ENCODE assay signal across 2 cellular contexts in the genomic region with DNA sequence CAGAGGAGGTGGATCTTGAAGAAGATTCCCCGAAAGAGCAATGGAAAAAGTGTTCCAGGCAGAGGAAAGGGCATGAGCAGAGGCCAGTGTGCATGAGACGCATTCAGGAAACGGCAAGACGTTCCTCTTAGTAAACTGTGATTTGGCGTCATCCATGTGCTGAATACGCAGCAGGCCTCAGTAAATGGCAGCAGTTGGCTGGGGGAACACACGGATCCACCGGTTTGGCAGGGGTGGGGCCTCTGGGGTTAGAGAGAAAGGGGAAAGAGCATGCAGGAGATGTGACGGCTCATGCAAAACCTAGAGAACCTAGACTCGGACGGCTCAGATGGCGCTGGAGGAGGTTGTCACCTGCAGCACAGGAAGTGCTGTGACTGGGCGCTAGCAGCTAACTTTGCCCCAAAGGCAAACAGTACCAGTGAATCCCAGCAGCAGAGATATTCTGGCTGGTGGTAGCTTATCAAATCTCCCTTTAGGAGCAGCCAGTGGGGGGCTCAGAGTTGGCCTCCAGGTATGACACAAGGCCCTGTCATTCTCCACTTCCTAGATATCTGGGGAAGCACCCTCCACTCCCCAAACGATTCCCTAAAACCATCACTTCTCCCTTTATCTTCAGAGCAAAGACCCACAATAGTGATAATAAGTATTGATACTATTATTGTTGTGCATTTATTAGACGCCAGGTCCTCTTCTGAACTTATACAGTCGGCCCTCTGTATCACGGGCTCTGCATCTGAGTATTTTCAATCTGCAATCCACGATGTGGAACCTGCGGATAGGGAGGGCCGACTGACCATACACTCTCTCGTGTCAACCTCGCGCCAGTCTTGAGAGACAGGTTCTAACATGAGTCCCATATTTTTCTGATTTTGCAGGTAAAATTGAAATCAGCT.
TF ChIP-seq lines count a peak whose summit lies in the region.

No MANE protein-coding gene starts in this region.

TF ChIP-seq in GM12878, 131 proteins besides CTCF, POLR2A, EP300 and RAD21 (continues in another document):
- TF ChIP-seq POU2F2 (IDR thresholded peaks at IDR 0.05; ENCODE audit: borderline replicate concordance, low read depth, low read length) (peak; percentile 70; the same call in 1 of the 3 replicates), BHLHE40 (IDR thresholded peaks at IDR 0.05; ENCODE audit: borderline replicate concordance in 1 of 2, low read depth in 2 of 2, low read length in 1 of 2) (peak; percentile 45 to 52; a peak in 1 of 4 replicates), IKZF1 (conservative IDR thresholded peaks at IDR 0.05) (peak; percentile 50), SPI1 (IDR thresholded peaks at IDR 0.05; ENCODE audit: borderline replicate concordance, insufficient read depth, low read depth, low read length) (peak; percentile 62), ZNF274 (IDR thresholded peaks at IDR 0.05; ENCODE audit: insufficient read depth, insufficient read length) (no peak), HDGF (IDR thresholded peaks at IDR 0.05) (peak; percentile 81; the same call in 1 of the 2 replicates), CREM (IDR thresholded peaks at IDR 0.05; ENCODE audit: low read depth) (peak; percentile 68)
- TF ChIP-seq, protein P1, sequence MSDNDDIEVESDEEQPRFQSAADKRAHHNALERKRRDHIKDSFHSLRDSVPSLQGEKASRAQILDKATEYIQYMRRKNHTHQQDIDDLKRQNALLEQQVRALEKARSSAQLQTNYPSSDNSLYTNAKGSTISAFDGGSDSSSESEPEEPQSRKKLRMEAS (IDR thresholded peaks at IDR 0.05; ENCODE audit: low read depth, low read length) = peak; percentile 58
- TF ChIP-seq, protein P2, sequence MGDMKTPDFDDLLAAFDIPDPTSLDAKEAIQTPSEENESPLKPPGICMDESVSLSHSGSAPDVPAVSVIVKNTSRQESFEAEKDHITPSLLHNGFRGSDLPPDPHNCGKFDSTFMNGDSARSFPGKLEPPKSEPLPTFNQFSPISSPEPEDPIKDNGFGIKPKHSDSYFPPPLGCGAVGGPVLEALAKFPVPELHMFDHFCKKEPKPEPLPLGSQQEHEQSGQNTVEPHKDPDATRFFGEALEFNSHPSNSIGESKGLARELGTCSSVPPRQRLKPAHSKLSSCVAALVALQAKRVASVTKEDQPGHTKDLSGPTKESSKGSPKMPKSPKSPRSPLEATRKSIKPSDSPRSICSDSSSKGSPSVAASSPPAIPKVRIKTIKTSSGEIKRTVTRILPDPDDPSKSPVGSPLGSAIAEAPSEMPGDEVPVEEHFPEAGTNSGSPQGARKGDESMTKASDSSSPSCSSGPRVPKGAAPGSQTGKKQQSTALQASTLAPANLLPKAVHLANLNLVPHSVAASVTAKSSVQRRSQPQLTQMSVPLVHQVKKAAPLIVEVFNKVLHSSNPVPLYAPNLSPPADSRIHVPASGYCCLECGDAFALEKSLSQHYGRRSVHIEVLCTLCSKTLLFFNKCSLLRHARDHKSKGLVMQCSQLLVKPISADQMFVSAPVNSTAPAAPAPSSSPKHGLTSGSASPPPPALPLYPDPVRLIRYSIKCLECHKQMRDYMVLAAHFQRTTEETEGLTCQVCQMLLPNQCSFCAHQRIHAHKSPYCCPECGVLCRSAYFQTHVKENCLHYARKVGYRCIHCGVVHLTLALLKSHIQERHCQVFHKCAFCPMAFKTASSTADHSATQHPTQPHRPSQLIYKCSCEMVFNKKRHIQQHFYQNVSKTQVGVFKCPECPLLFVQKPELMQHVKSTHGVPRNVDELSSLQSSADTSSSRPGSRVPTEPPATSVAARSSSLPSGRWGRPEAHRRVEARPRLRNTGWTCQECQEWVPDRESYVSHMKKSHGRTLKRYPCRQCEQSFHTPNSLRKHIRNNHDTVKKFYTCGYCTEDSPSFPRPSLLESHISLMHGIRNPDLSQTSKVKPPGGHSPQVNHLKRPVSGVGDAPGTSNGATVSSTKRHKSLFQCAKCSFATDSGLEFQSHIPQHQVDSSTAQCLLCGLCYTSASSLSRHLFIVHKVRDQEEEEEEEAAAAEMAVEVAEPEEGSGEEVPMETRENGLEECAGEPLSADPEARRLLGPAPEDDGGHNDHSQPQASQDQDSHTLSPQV (IDR thresholded peaks at IDR 0.05) = peak; percentile 59; the same call in 1 of the 2 replicates
- TF ChIP-seq, protein P3, sequence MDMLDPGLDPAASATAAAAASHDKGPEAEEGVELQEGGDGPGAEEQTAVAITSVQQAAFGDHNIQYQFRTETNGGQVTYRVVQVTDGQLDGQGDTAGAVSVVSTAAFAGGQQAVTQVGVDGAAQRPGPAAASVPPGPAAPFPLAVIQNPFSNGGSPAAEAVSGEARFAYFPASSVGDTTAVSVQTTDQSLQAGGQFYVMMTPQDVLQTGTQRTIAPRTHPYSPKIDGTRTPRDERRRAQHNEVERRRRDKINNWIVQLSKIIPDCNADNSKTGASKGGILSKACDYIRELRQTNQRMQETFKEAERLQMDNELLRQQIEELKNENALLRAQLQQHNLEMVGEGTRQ (IDR thresholded peaks at IDR 0.05; ENCODE audit: borderline replicate concordance, low read depth, low read length) = no peak
- TF ChIP-seq, protein P4, sequence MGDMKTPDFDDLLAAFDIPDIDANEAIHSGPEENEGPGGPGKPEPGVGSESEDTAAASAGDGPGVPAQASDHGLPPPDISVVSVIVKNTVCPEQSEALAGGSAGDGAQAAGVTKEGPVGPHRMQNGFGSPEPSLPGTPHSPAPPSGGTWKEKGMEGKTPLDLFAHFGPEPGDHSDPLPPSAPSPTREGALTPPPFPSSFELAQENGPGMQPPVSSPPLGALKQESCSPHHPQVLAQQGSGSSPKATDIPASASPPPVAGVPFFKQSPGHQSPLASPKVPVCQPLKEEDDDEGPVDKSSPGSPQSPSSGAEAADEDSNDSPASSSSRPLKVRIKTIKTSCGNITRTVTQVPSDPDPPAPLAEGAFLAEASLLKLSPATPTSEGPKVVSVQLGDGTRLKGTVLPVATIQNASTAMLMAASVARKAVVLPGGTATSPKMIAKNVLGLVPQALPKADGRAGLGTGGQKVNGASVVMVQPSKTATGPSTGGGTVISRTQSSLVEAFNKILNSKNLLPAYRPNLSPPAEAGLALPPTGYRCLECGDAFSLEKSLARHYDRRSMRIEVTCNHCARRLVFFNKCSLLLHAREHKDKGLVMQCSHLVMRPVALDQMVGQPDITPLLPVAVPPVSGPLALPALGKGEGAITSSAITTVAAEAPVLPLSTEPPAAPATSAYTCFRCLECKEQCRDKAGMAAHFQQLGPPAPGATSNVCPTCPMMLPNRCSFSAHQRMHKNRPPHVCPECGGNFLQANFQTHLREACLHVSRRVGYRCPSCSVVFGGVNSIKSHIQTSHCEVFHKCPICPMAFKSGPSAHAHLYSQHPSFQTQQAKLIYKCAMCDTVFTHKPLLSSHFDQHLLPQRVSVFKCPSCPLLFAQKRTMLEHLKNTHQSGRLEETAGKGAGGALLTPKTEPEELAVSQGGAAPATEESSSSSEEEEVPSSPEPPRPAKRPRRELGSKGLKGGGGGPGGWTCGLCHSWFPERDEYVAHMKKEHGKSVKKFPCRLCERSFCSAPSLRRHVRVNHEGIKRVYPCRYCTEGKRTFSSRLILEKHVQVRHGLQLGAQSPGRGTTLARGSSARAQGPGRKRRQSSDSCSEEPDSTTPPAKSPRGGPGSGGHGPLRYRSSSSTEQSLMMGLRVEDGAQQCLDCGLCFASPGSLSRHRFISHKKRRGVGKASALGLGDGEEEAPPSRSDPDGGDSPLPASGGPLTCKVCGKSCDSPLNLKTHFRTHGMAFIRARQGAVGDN (IDR thresholded peaks at IDR 0.05) = peak; percentile 94

TF ChIP-seq in SK-N-SH, 30 proteins besides CTCF, POLR2A, EP300 and RAD21:
- TF ChIP-seq GABPA (IDR thresholded peaks at IDR 0.05; ENCODE audit: low read depth) (no peak), FOSL2 (IDR thresholded peaks at IDR 0.05; ENCODE audit: borderline replicate concordance, low read depth) (no peak), TAF1 (IDR thresholded peaks at IDR 0.05; ENCODE audit: borderline replicate concordance, low read depth, low read length) (no peak), MXI1 (IDR thresholded peaks at IDR 0.05; ENCODE audit: low read depth, low read length) (no peak), RXRA (IDR thresholded peaks at IDR 0.05; ENCODE audit: borderline replicate concordance, low read depth) (no peak), NRF1 (IDR thresholded peaks at IDR 0.05; ENCODE audit: low read depth, low read length) (no peak), YY1 (IDR thresholded peaks at IDR 0.05; ENCODE audit: low read depth) (no peak), RCOR1 (IDR thresholded peaks at IDR 0.05; ENCODE audit: low read length) (no peak), POLR2AphosphoS5 (IDR thresholded peaks at IDR 0.05; ENCODE audit: low read depth, low read length) (no peak), JUND (IDR thresholded peaks at IDR 0.05) (no peak)
- TF ChIP-seq, protein P1 (IDR thresholded peaks at IDR 0.05; ENCODE audit: low read depth) = no peak
- TF ChIP-seq, protein P5, sequence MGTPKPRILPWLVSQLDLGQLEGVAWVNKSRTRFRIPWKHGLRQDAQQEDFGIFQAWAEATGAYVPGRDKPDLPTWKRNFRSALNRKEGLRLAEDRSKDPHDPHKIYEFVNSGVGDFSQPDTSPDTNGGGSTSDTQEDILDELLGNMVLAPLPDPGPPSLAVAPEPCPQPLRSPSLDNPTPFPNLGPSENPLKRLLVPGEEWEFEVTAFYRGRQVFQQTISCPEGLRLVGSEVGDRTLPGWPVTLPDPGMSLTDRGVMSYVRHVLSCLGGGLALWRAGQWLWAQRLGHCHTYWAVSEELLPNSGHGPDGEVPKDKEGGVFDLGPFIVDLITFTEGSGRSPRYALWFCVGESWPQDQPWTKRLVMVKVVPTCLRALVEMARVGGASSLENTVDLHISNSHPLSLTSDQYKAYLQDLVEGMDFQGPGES (IDR thresholded peaks at IDR 0.05; ENCODE audit: low read depth, low read length) = no peak
- TF ChIP-seq, protein P3 (IDR thresholded peaks at IDR 0.05; ENCODE audit: borderline replicate concordance, low read depth, low read length) = no peak
TF ChIP-seq in SK-N-SH: peak in this region for 0.
